ENCODE assay signal across 16 cellular contexts in the genomic region with DNA sequence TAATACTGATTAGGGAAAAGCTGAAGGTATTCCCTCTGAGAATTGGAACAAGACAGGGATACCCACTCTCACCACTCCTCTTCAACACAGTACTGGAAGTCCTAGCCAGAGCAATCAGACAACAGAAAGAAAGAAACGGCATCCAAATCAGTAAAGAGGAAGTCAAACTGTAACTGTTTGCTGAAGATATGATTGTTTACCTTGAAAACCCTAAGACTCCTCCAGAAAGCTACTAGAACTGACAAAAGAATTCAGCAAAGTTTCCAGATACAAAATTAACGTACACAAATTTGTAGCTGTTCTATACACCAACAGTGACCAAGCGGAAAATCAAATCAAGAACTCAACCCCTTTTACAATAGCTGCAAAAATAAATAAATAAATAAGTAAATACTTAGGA.
"Had no signal": no experiment of that assay in that cellular context is flagged by ENCODE, and none has a peak within 500 bp of the region (broad histone marks: within the 10 kb centered on the region; RNA-seq: fewer than 3 reads in every experiment).

No MANE protein-coding gene starts in this region.

- H3K9me3 ChIP-seq: mucosa of descending colon, neutrophil, spleen had no signal

- DNase-seq: foreskin melanocyte; head of caudate nucleus; islet precursor cell; mammary epithelial cell; mucosa of descending colon; naive thymus-derived CD8-positive, alpha-beta T cell; spleen; stimulated activated CD4-positive, alpha-beta T cell treated with anti-CD3 and anti-CD28 coated beads, Interleukin-15, amount 100 ng/mL, for 24 hours; stimulated activated CD4-positive, alpha-beta T cell treated with anti-CD3 and anti-CD28 coated beads, Interleukin-1b, Interleukin-23, amount 100 ng/mL, for 48 hours; stimulated activated CD4-positive, alpha-beta T cell treated with anti-CD3 and anti-CD28 coated beads, Interleukin-4, amount 100 ng/mL, for 24 hours; stomach; substantia nigra; trophoblast cell had no signal

- H3K4me3 Mint-ChIP-seq: dendritic cell treated with granulocyte-macrophage colony-stimulating factor and Interleukin-4, amounts not matched to agents 40 ng/mL and 50 ng/mL, for 4 days; naive thymus-derived CD8-positive, alpha-beta T cell; stimulated activated memory B cell treated with anti-CD40 and anti-IgM and Interleukin-4, amounts not matched to agents 10 μg/mL and 1 μg/mL and 100 μg/mL, for 72 hours had no signal

- H3K4me3 ChIP-seq: mucosa of descending colon, spleen, stomach had no signal

- H3K27me3 ChIP-seq: neutrophil, spleen, stomach had no signal

- H3K36me3 ChIP-seq: neutrophil, spleen, stomach had no signal

- H3K4me1 ChIP-seq: stomach had no signal

- H3K27me3 Mint-ChIP-seq: dendritic cell treated with granulocyte-macrophage colony-stimulating factor and Interleukin-4, amounts not matched to agents 40 ng/mL and 50 ng/mL, for 4 days had no signal

- H3K27ac ChIP-seq: neutrophil, stomach had no signal

- H3K27ac Mint-ChIP-seq: naive thymus-derived CD8-positive, alpha-beta T cell had no signal
